ENCODE assay signal across 8 cellular contexts in genomic region chr18:74495581-74496507, GRCh38. TPM values are rescaled to one million over a fixed set of nuclear protein-coding genes. Genes with fewer than 3 reads are reported as not detected.
A peak's percentile ranks its signal among the peaks of the same experiment; 100 is the strongest.
DNase-seq lines count a peak whose midpoint lies in the region; ATAC-seq lines count a peak whose summit lies in the region.

Gene CNDP2, plus strand, starts transcription at chr18:74496363. Its CDS starts 3,611 bp downstream, at chr18:74499974.

- peak; percentile 76 for ATAC-seq in GM21360 (IDR thresholded peaks at IDR 0.05; ENCODE audit: unreplicated experiment)

- H3K4me3 ChIP-seq in effector memory CD4-positive, alpha-beta T cell (ENCODE audit: insufficient read depth, low read depth, low read length, poor library complexity, severe bottlenecking), result peak within 1 kb of the TSS; percentile 76

- peaks cover 31% of the 10 kb centered on the region for H3K4me1 ChIP-seq in effector memory CD4-positive, alpha-beta T cell (ENCODE audit: control insufficient read depth, insufficient read depth, low read length, poor library complexity, severe bottlenecking)

- H3K36me3 ChIP-seq in effector memory CD4-positive, alpha-beta T cell (ENCODE audit: control insufficient read depth, insufficient read depth, low read length), result no peaks in the 10 kb centered on the region

- peak; percentile 100 for DNase-seq in COLO668 (lab: John Stamatoyannopoulos, UW; ENCODE audit: unreplicated experiment)
- DNase-seq in HT1080 (ENCODE audit: low read depth), result peak; percentile 98
- DNase-seq in NOMO-1 treated with DMSO at 0.1 percent for 48 hours (lab: John Stamatoyannopoulos, UW; ENCODE audit: unreplicated experiment), result peak; percentile 96
- peak; percentile 97 to 99 for DNase-seq in activated CD8-positive, alpha-beta memory T cell treated with anti-CD3 and anti-CD28 coated beads for 4 hours (ENCODE audit: low read depth in 2 of 2)
- peak; percentile 97 to 99 (median 99) for DNase-seq in effector memory CD4-positive, alpha-beta T cell
- peak; percentile 100 for DNase-seq in medulla oblongata (ENCODE audit: extremely low spot score)
- peak; percentile 99 for DNase-seq in stimulated activated CD8-positive, alpha-beta memory T cell treated with anti-CD3 and anti-CD28 coated beads, Interleukin-12 subunit alpha, Interleukin-12 subunit beta, amount 100 ng/mL, for 1 hour (ENCODE audit: low read depth)

- H3K9me3 ChIP-seq in effector memory CD4-positive, alpha-beta T cell (ENCODE audit: control insufficient read depth, low read length), result no peaks in the 10 kb centered on the region

- no peaks in the 10 kb centered on the region for H3K27me3 ChIP-seq in effector memory CD4-positive, alpha-beta T cell (replicated peaks; ENCODE audit: control insufficient read depth, insufficient read depth, low read length, poor library complexity, severe bottlenecking)

- peak within 1 kb of the TSS; percentile 85 for H3K27ac ChIP-seq in effector memory CD4-positive, alpha-beta T cell (ENCODE audit: insufficient read depth, low read length, poor library complexity, severe bottlenecking)

RNA-seq across cellular contexts. Expression of gene CNDP2, which starts in this region (rescaled TPM):
- 70.3 and 86.6 TPM in 2 replicates for total RNA-seq in HT1080 (2014; rRNA removed; shearing (Covaris generic))
- 95.4 and 99.5 TPM in 2 replicates for polyA plus RNA-seq in HT1080 (2015; cell fraction: cytosol; rRNA removed)
- 150 and 170 TPM in 2 replicates for polyA plus RNA-seq in HT1080 (2015; cell fraction: nucleus; rRNA removed)

Comparison
In these comparisons a context has a peak if more than half of its experiments do, and no peak if none do; other contexts are left out.
1. Peak in every context shown above with its lines: DNase-seq, ATAC-seq, H3K4me3 ChIP-seq and H3K27ac ChIP-seq.